In the genomic region with DNA sequence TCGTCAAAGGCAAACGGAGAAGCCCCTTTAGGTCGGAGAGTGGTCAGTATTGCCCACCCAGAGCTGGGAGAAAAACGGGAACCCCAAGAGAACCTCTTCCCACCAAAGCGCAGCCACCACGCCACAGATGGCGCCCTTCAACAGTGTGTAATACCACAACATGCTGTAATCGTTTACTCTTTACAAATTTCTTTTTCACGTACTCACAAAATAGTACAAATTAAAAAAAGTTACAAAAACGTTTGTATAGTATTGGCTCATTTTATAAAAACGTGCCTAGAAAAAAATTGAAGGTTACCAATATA, we compare ENCODE assay signal across 8 cellular contexts. TPM values are rescaled to one million over a fixed set of nuclear protein-coding genes. Genes with fewer than 3 reads are reported as not detected.
A peak's percentile ranks its signal among the peaks of the same experiment; 100 is the strongest.
DNase-seq lines count a peak whose midpoint lies in the region; ATAC-seq, FAIRE-seq and TF ChIP-seq lines count a peak whose summit lies in the region.

No MANE protein-coding gene starts in this region.

- DNase-seq in DMS 273 (lab: John Stamatoyannopoulos, UW; ENCODE audit: unreplicated experiment) (peak; percentile 85), NCI-H345 treated with DMSO at 0.1 percent for 48 hours (lab: John Stamatoyannopoulos, UW; ENCODE audit: unreplicated experiment) (peak; percentile 25), GM12878 (ENCODE audit: low read depth, low spot score) (no peak), smooth muscle cell (lab: John Stamatoyannopoulos, UW; ENCODE audit: unreplicated experiment) (no peak), foreskin melanocyte (no peak)

- H3K4me1 ChIP-seq in GM12878 (ENCODE audit: control insufficient read depth, insufficient read depth, low read length) (peaks cover 12% of the 10 kb centered on the region), iPS-20b (ENCODE audit: insufficient read depth, low read length) (peaks cover 16% of the 10 kb centered on the region; the same call in 1 of the 2 replicates), smooth muscle cell (ENCODE audit: low read depth) (peaks cover 30% of the 10 kb centered on the region)

- RAD21 ChIA-PET in GM12878 (lab: Charles Lee; ENCODE audit: unreplicated experiment) = interaction anchor here (0.8 to 6.2 kb wide), 25 partner anchors 8 to 172 kb away, joined by 3 to 166 read pairs (median 6); a partner anchor contains a TSS

- POLR2A ChIA-PET in GM12878 (lab: Charles Lee) = interaction anchor here (0.6 to 6.7 kb wide), 20 partner anchors 8 to 1841 kb away, joined by 3 to 76 read pairs (median 10); a partner anchor contains a TSS

- H4K20me1 ChIP-seq in GM12878 (ENCODE audit: control insufficient read depth, insufficient read depth) (no peaks in the 10 kb centered on the region), smooth muscle cell (ENCODE audit: low read depth) (peaks cover 28% of the 10 kb centered on the region)

- H3K27ac ChIP-seq in GM12878 (ENCODE audit: control insufficient read depth, insufficient read depth) = peak overlapping the region; percentile 99
- no peak overlapping the region for H3K27ac ChIP-seq in iPS-20b (ENCODE audit: low read length)
- H3K27ac ChIP-seq in smooth muscle cell (ENCODE audit: low read depth) = peak overlapping the region; percentile 99

- in situ Hi-C loops in GM12878 (cut with MboI) = no loop called here

- no peak for TF ChIP-seq POLR2A in GM12878 (IDR thresholded peaks at IDR 0.05; ENCODE audit: low read depth, low read length)

- H2AFZ ChIP-seq in GM12878 (ENCODE audit: control insufficient read depth, low read depth, low read length) (peak overlapping the region; percentile 89), smooth muscle cell (ENCODE audit: low read depth) (peak overlapping the region; percentile 43)

- no TSS peak for BruUV-seq in GM12878 (replicated peaks; lab: Mats Ljungman, UMichigan)

- H3K79me2 ChIP-seq in GM12878 (ENCODE audit: control insufficient read depth, insufficient read depth, low read length) (peaks cover 40% of the 10 kb centered on the region), smooth muscle cell (ENCODE audit: low read depth) (peaks cover 30% of the 10 kb centered on the region)

- ATAC-seq in GM21367 (IDR thresholded peaks at IDR 0.05; ENCODE audit: unreplicated experiment) (peak; percentile 1), GM12878 (peak; percentile 13), GM19452 (IDR thresholded peaks at IDR 0.05; ENCODE audit: unreplicated experiment) (no peak)

- no peak for TF ChIP-seq EP300 in GM12878 (IDR thresholded peaks at IDR 0.05; ENCODE audit: borderline replicate concordance in 1 of 2, control insufficient read depth in 1 of 2, low read depth in 2 of 2, low read length in 2 of 2)

- H3K9ac ChIP-seq in GM12878 (ENCODE audit: control insufficient read depth, insufficient read depth, low read length) (peak overlapping the region; percentile 99), iPS-20b (ENCODE audit: low read depth, low read length) (peak overlapping the region; percentile 95), smooth muscle cell (ENCODE audit: low read depth) (peak overlapping the region; percentile 99)

- H3K9me3 ChIP-seq in GM12878 (replicated peaks; ENCODE audit: control insufficient read depth, insufficient read depth, low read length) (no peaks in the 10 kb centered on the region), iPS-20b (ENCODE audit: insufficient read depth, low read depth, low read length) (no peaks in the 10 kb centered on the region), smooth muscle cell (replicated peaks; ENCODE audit: low read depth) (no peaks in the 10 kb centered on the region)

- intact Hi-C loops in GM12878 (cut with micrococcal nuclease; ENCODE audit: unreplicated experiment) = loop anchor here (2.0 to 10.0 kb wide), 2 partner anchors 15 to 129 kb away; a partner anchor contains a TSS

- SMC1A ChIA-PET in GM12878 (lab: Charles Lee; ENCODE audit: uncharacterized antibody, unreplicated experiment) = interaction anchor here (1.0 to 8.5 kb wide), 18 partner anchors 9 to 127 kb away, joined by 3 to 140 read pairs (median 6); a partner anchor contains a TSS

- H3K27me3 ChIP-seq in GM12878 (replicated peaks in 1 of 2; ENCODE audit: control insufficient read depth in 2 of 2, insufficient read depth in 2 of 2, low read length in 1 of 2) = no peaks in the 10 kb centered on the region
- H3K27me3 ChIP-seq in iPS-20b (ENCODE audit: insufficient read depth, low read length) = no peaks in the 10 kb centered on the region
- H3K27me3 ChIP-seq in smooth muscle cell (ENCODE audit: low read depth) = no peaks in the 10 kb centered on the region

- FAIRE-seq in GM12878 (lab: Jason Lieb, UNC) = peak; percentile 49

- TF ChIP-seq CTCF in GM12878 (IDR thresholded peaks at IDR 0.05 in 2 of 3, conservative IDR thresholded peaks at IDR 0.05 in 1 of 3; ENCODE audit: control insufficient read depth in 2 of 3, extremely low read depth in 1 of 3, insufficient read depth in 1 of 3, low read depth in 3 of 3, low read length in 3 of 3) (peak; percentile 26 to 52 (median 29); a peak in 5 of 6 replicates), smooth muscle cell (IDR thresholded peaks at IDR 0.05; ENCODE audit: borderline replicate concordance, insufficient read depth, poor library complexity, severe bottlenecking) (no peak)

- peaks cover 13% of the 10 kb centered on the region for H3F3A ChIP-seq in smooth muscle cell (ENCODE audit: low read depth)

- H3K36me3 ChIP-seq in GM12878 (ENCODE audit: control insufficient read depth in 2 of 2, insufficient read depth in 2 of 2, low read length in 1 of 2) (no peaks in the 10 kb centered on the region), iPS-20b (ENCODE audit: insufficient read depth, low read depth, low read length) (no peaks in the 10 kb centered on the region), smooth muscle cell (ENCODE audit: low read depth) (no peaks in the 10 kb centered on the region)

- CTCF ChIA-PET in GM12878 (lab: Yijun Ruan, JAX) = interaction anchor here (0.6 to 14.2 kb wide), 22 partner anchors 8 to 711 kb away, joined by 3 to 213 read pairs (median 6); no protein-coding TSS in a partner anchor

- H3K4me3 ChIP-seq in GM12878 (peak overlapping the region; percentile 72), iPS-20b (ENCODE audit: low read length) (peak overlapping the region; percentile 75), smooth muscle cell (peak overlapping the region; percentile 91)

- H3K4me2 ChIP-seq in GM12878 (ENCODE audit: control insufficient read depth, insufficient read depth) = peak overlapping the region; percentile 99
- H3K4me2 ChIP-seq in smooth muscle cell = peak overlapping the region; percentile 95

- WGBS in GM12878 (ENCODE audit: insufficient coverage, insufficient replicate concordance, low lambda C conversion rate, missing lambda C conversion rate) = 2% methylated on average over 11 of the region's 11 CpGs
- WGBS in smooth muscle cell (ENCODE audit: low lambda C conversion rate) = under 1% methylated on average over 11 of the region's 11 CpGs

- TF ChIP-seq RAD21 in GM12878 (IDR thresholded peaks at IDR 0.05; ENCODE audit: insufficient read depth, low read depth, low read length) = peak; percentile 40; the same call in 1 of the 2 replicates

TF ChIP-seq in GM12878, 131 proteins besides CTCF, POLR2A, EP300 and RAD21 (continues in another document):
- peak; percentile 57; the same call in 1 of the 2 replicates for TF ChIP-seq SPI1 (IDR thresholded peaks at IDR 0.05; ENCODE audit: borderline replicate concordance, insufficient read depth, low read depth, low read length)
- 0 out of 2 replicates have a peak, but pooled peaks have one; percentile 20 for TF ChIP-seq SMC3 (IDR thresholded peaks at IDR 0.05; ENCODE audit: borderline replicate concordance, low read length)
- no peak for TF ChIP-seq CHD1 (IDR thresholded peaks at IDR 0.05; ENCODE audit: low read depth, low read length)
- peak; percentile 71 for TF ChIP-seq RUNX3 (IDR thresholded peaks at IDR 0.05; ENCODE audit: low read length)
- 0 out of 2 replicates have a peak, but pooled peaks have one; percentile 9 for TF ChIP-seq PML (IDR thresholded peaks at IDR 0.05; ENCODE audit: low read length)
- TF ChIP-seq NBN (IDR thresholded peaks at IDR 0.05) = no peak

RNA-seq across cellular contexts. Expression of a gene that starts 0.8 kb away (rescaled TPM):
- total RNA-seq in GM12878 (2013; cell fraction: nucleolus; rRNA removed) = 84.1 and 88.2 TPM in 2 replicates
- total RNA-seq in GM12878 (2014; rRNA removed) (24.7 and 25.6 TPM in 2 replicates), GM12878 (2014; rRNA removed; fragmentation: Illumina TruSeq; extraction: Trizol) (37.9 and 40.8 TPM in 2 replicates), GM12878 (2021) (33.3 and 34.6 TPM in 2 replicates), smooth muscle cell (110 and 118 TPM in 2 replicates)
- 16.9 TPM for polyA plus RNA-seq in GM12878 (2011; ENCODE audit: low read depth)
- polyA plus RNA-seq in GM12878 (2011; rRNA removed) (69.8 and 74.4 TPM in 2 replicates), GM12878 (2014; fragmentation: Illumina TruSeq; extraction: Trizol) (53.8 and 62.5 TPM in 2 replicates), GM12878 (2014; fragmentation: Nextera tagmentation; extraction: Ambion mirVana) (10 to 100 TPM; 18.4 to 26.6 TPM), GM12878 (2014; rRNA removed) (23.2 and 28.7 TPM in 2 replicates), GM12878 (2016; fragmentation: Nextera tagmentation; extraction: Ambion mirVana) (10 to 100 TPM; 41.1 to 43.9 TPM), smooth muscle cell (64.4 and 68.9 TPM in 2 replicates)
- 42.8 and 43.2 TPM in 2 replicates for polyA plus RNA-seq in GM12878 (2011; cell fraction: cytosol; rRNA removed)
- 42.6 and 56.3 TPM in 2 replicates for polyA plus RNA-seq in GM12878 (2011; cell fraction: nucleus; rRNA removed)
- polyA plus RNA-seq in GM12878 (2012) = 19.1 and 28.9 TPM in 2 replicates
- 60.6 and 80.9 TPM in 2 replicates for polyA minus RNA-seq in GM12878 (2011; rRNA and poly(A)+ RNA removed)
- 21.4 and 27.0 TPM in 2 replicates for polyA minus RNA-seq in GM12878 (2011; cell fraction: cytosol; rRNA and poly(A)+ RNA removed)
- 28.7 and 37.0 TPM in 2 replicates for polyA minus RNA-seq in GM12878 (2011; cell fraction: nucleus; rRNA and poly(A)+ RNA removed)

RNA-seq across cellular contexts. Expression of a gene that starts 52.7 kb away (rescaled TPM):
- total RNA-seq in GM12878 (2013; cell fraction: nucleolus; rRNA removed) = 156 and 159 TPM in 2 replicates
- total RNA-seq in GM12878 (2014; rRNA removed) (38.3 and 40.4 TPM in 2 replicates), GM12878 (2014; rRNA removed; fragmentation: Illumina TruSeq; extraction: Trizol) (64.5 and 69.7 TPM in 2 replicates), GM12878 (2021) (267 and 271 TPM in 2 replicates), smooth muscle cell (55.8 and 58.5 TPM in 2 replicates)
- polyA plus RNA-seq in GM12878 (2011; ENCODE audit: low read depth) = 136 TPM
- polyA plus RNA-seq in GM12878 (2011; rRNA removed) (191 and 282 TPM in 2 replicates), GM12878 (2014; fragmentation: Illumina TruSeq; extraction: Trizol) (343 and 435 TPM in 2 replicates), GM12878 (2014; fragmentation: Nextera tagmentation; extraction: Ambion mirVana) (100 to 1,000 TPM; 221 to 285 TPM), GM12878 (2014; rRNA removed) (293 and 302 TPM in 2 replicates), GM12878 (2016; fragmentation: Nextera tagmentation; extraction: Ambion mirVana) (100 to 1,000 TPM; 135 to 141 TPM), smooth muscle cell (40.3 and 59.6 TPM in 2 replicates)
- 65.8 TPM in 2 replicates for polyA plus RNA-seq in GM12878 (2011; cell fraction: cytosol; rRNA removed)
- 99.4 and 152 TPM in 2 replicates for polyA plus RNA-seq in GM12878 (2011; cell fraction: nucleus; rRNA removed)
- 279 and 381 TPM in 2 replicates for polyA plus RNA-seq in GM12878 (2012)
- 25.9 and 39.1 TPM in 2 replicates for polyA minus RNA-seq in GM12878 (2011; rRNA and poly(A)+ RNA removed)
- 29.8 and 31.5 TPM in 2 replicates for polyA minus RNA-seq in GM12878 (2011; cell fraction: cytosol; rRNA and poly(A)+ RNA removed)
- 37.6 and 51.6 TPM in 2 replicates for polyA minus RNA-seq in GM12878 (2011; cell fraction: nucleus; rRNA and poly(A)+ RNA removed)

Comparison
In these comparisons a context has a peak if more than half of its experiments do, and no peak if none do; other contexts are left out.
1. DNase-seq: peak in DMS 273 (single experiment) and NCI-H345 treated with DMSO at 0.1 percent for 48 hours (single experiment); none in GM12878 (single experiment), smooth muscle cell (single experiment) and foreskin melanocyte (single experiment).
2. Peak in every context shown above with its lines, with median percentiles within 50 percentile points of each other: H3K4me3 ChIP-seq and H3K9ac ChIP-seq.